8 cellular contexts compared by ENCODE assay signal in the genomic region with DNA sequence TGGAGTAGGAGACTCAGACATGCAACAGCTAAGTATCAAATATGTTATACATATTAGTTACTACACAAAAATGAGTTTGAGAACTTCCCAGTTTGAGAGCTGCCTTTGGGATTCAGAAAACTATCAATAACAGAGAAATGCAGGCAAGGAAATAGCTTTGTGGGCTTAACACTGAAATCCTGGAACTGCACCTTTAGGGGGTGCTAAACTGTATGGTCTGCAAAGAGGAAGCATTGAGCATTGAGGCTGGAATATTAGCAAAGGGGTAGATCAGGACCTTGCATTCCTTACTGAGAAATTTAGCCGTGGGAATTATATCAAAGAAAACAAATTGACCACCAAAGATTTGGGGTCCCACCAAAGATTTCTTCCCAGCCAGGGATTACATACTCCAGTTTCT.
DNase-seq lines count a peak whose midpoint lies in the region; ATAC-seq and TF ChIP-seq lines count a peak whose summit lies in the region.

No MANE protein-coding gene starts in this region.

- TF ChIP-seq POLR2A in spleen (IDR thresholded peaks at IDR 0.05) = no peak

- TF ChIP-seq CTCF in left lung (IDR thresholded peaks at IDR 0.05) = no peak
- TF ChIP-seq CTCF in spleen (IDR thresholded peaks at IDR 0.05 in 8 of 11, conservative IDR thresholded peaks at IDR 0.05 in 3 of 11) = peak in 1 of 11 experiments; percentile 19

- peaks cover 0 to 3% of the 10 kb centered on the region in 2 donors for H3K9me3 ChIP-seq in left lung
- H3K9me3 ChIP-seq in spleen = peaks cover 0 to 24% (median 10%) of the 10 kb centered on the region in 8 donors

- peak; percentile 54 for ATAC-seq in HG03039 (IDR thresholded peaks at IDR 0.05; ENCODE audit: unreplicated experiment)
- peak; percentile 47 for ATAC-seq in left lung

- 61 to 70% (median 68%) methylated on average over 1 of the region's 1 CpG for WGBS in spleen, 5 donors

- H3K27ac ChIP-seq in left lung (no peak overlapping the region), spleen (no peak overlapping the region)

- DNase-seq in EL (peak; percentile 15), SK-N-DZ (ENCODE audit: low spot score) (peak; percentile 32), left lung (no peak), activated gamma-delta T cell treated with Interleukin-2 at 50 U/mL for 16 hours (no peak), spleen (no peak), pons (ENCODE audit: low spot score) (no peak), NCI-H146 (lab: John Stamatoyannopoulos, UW) (no peak)

- intact Hi-C loops in left lung (cut with DNase I) (no loop called here), spleen (cut with DNase I; ENCODE audit: low total_unique reads) (no loop called here)

- H3K36me3 ChIP-seq in left lung (no peaks in the 10 kb centered on the region), spleen (no peaks in the 10 kb centered on the region)

- H3K4me3 ChIP-seq in left lung (no peak overlapping the region), spleen (no peak overlapping the region)

- H3K27me3 ChIP-seq in left lung = no peaks in the 10 kb centered on the region
- no peaks in the 10 kb centered on the region for H3K27me3 ChIP-seq in spleen (replicated peaks in 1 of 7)

- H3K4me1 ChIP-seq in left lung (no peaks in the 10 kb centered on the region), spleen (no peaks in the 10 kb centered on the region)

Comparison
In these comparisons a context has a peak if more than half of its experiments do, and no peak if none do; other contexts are left out.
1. DNase-seq: peak in EL (single experiment) and SK-N-DZ (single experiment); none in left lung (0 of 2), activated gamma-delta T cell treated with Interleukin-2 at 50 U/mL for 16 hours (single experiment), spleen (single experiment), pons (single experiment) and NCI-H146 (single experiment).